Comparison of ENCODE assay signal across 30 cellular contexts in genomic region chr4:15355464-15355863, GRCh38.
"Had no signal": no experiment of that assay in that cellular context is flagged by ENCODE, and none has a peak within 500 bp of the region (broad histone marks: within the 10 kb centered on the region; RNA-seq: fewer than 3 reads in every experiment).

No MANE protein-coding gene starts in this region.

- H3K27ac Mint-ChIP-seq: dendritic cell treated with granulocyte-macrophage colony-stimulating factor and Interleukin-4, amounts not matched to agents 40 ng/mL and 50 ng/mL, for 4 days; immature natural killer cell; mesothelial cell of epicardium; natural killer cell treated with Interleukin-12 subunit alpha and Interleukin-12 subunit beta and Interleukin-15 and Interleukin-18, amount 100 ng/mL, for 72 hours; neural progenitor cell; stimulated activated naive CD8-positive, alpha-beta T cell treated with anti-CD3 and anti-CD28 coated beads, Interleukin-15, amount 100 ng/mL, for 72 hours had no signal

- H3K9ac ChIP-seq: neural progenitor cell had no signal

- H2AFZ ChIP-seq: neural progenitor cell had no signal

- H3K4me2 ChIP-seq: neural progenitor cell, smooth muscle cell had no signal

- H3K4me1 Mint-ChIP-seq: stimulated activated naive CD8-positive, alpha-beta T cell treated with anti-CD3 and anti-CD28 coated beads, Interleukin-15, amount 100 ng/mL, for 72 hours had no signal

- ATAC-seq: foreskin keratinocyte; heart right ventricle; left colon; left ventricle myocardium superior; lower lobe of right lung; mucosa of descending colon; natural killer cell treated with Interleukin-12 subunit alpha and Interleukin-12 subunit beta and Interleukin-15 and Interleukin-18, amount 100 ng/mL, for 72 hours; stimulated activated naive CD8-positive, alpha-beta T cell treated with anti-CD3 and anti-CD28 coated beads, Interleukin-15, amount 100 ng/mL, for 72 hours had no signal

- H3K36me3 ChIP-seq: colonic mucosa, esophagus muscularis mucosa, heart right ventricle, lower lobe of right lung, neural progenitor cell, prostate gland, right atrium auricular region, suprapubic skin, transverse colon had no signal

- H3K9me3 Mint-ChIP-seq: dendritic cell treated with granulocyte-macrophage colony-stimulating factor and Interleukin-4, amounts not matched to agents 40 ng/mL and 50 ng/mL, for 4 days; natural killer cell treated with Interleukin-12 subunit alpha and Interleukin-12 subunit beta and Interleukin-15 and Interleukin-18, amount 100 ng/mL, for 72 hours; neural progenitor cell had no signal

- H3K4me3 ChIP-seq: colonic mucosa, esophagus muscularis mucosa, heart right ventricle, lower lobe of right lung, mucosa of descending colon, neural progenitor cell, prostate gland, right atrium auricular region, smooth muscle cell, suprapubic skin, transverse colon had no signal

- FAIRE-seq: endothelial cell of umbilical vein had no signal

- H3K27me3 ChIP-seq: colonic mucosa, esophagus muscularis mucosa, heart right ventricle, neural progenitor cell, right atrium auricular region, suprapubic skin, transverse colon had no signal

- H3K4me3 Mint-ChIP-seq: dendritic cell treated with granulocyte-macrophage colony-stimulating factor and Interleukin-4, amounts not matched to agents 40 ng/mL and 50 ng/mL, for 4 days; immature natural killer cell; mesothelial cell of epicardium; natural killer cell treated with Interleukin-12 subunit alpha and Interleukin-12 subunit beta and Interleukin-15 and Interleukin-18, amount 100 ng/mL, for 72 hours; neural progenitor cell; stimulated activated naive CD8-positive, alpha-beta T cell treated with anti-CD3 and anti-CD28 coated beads, Interleukin-15, amount 100 ng/mL, for 72 hours had no signal

- H3K36me3 Mint-ChIP-seq: naive B cell; natural killer cell treated with Interleukin-12 subunit alpha and Interleukin-12 subunit beta and Interleukin-15 and Interleukin-18, amount 100 ng/mL, for 72 hours; neural progenitor cell had no signal

- DNase-seq: colonic mucosa; effector CD8-positive, alpha-beta T cell; foreskin keratinocyte; glutamatergic neuron; heart right ventricle; hippocampal formation; immature natural killer cell; islet precursor cell; left colon; left ventricle myocardium superior; lower lobe of right lung; mucosa of descending colon; stimulated activated CD4-positive, alpha-beta T cell treated with anti-CD3 and anti-CD28 coated beads, Interleukin-12 subunit alpha, Interleukin-12 subunit beta, amount 100 ng/mL, for 4 hours; stimulated activated CD4-positive, alpha-beta T cell treated with anti-CD3 and anti-CD28 coated beads, Interleukin-1b, Interleukin-23, amount 100 ng/mL, for 48 hours; stimulated activated CD4-positive, alpha-beta T cell treated with anti-CD3 and anti-CD28 coated beads, Interleukin-4, amount 100 ng/mL, for 1 hour; stimulated activated CD8-positive, alpha-beta memory T cell treated with anti-CD3 and anti-CD28 coated beads, Interleukin-4, amount 100 ng/mL, for 48 hours; stimulated activated naive CD4-positive, alpha-beta T cell; stimulated activated naive CD8-positive, alpha-beta T cell treated with anti-CD3 and anti-CD28 coated beads, Interleukin-15, amount 100 ng/mL, for 72 hours; transverse colon had no signal

- H3K27me3 Mint-ChIP-seq: dendritic cell treated with granulocyte-macrophage colony-stimulating factor and Interleukin-4, amounts not matched to agents 40 ng/mL and 50 ng/mL, for 4 days; naive B cell; stimulated activated naive CD8-positive, alpha-beta T cell treated with anti-CD3 and anti-CD28 coated beads, Interleukin-15, amount 100 ng/mL, for 72 hours had no signal

- H3K9me3 ChIP-seq: colonic mucosa, esophagus muscularis mucosa, heart right ventricle, lower lobe of right lung, mucosa of descending colon, prostate gland, right atrium auricular region, suprapubic skin, transverse colon had no signal

- H3K4me1 ChIP-seq: colonic mucosa, foreskin keratinocyte, neural progenitor cell, prostate gland, right atrium auricular region, suprapubic skin, transverse colon had no signal

- H3K27ac ChIP-seq: colonic mucosa, esophagus muscularis mucosa, foreskin keratinocyte, heart right ventricle, lower lobe of right lung, neural progenitor cell, prostate gland, right atrium auricular region, suprapubic skin had no signal
